In genomic region chr20:62956387-62957135, GRCh38 we compare ENCODE assay signal across 1 cellular context.
TF ChIP-seq lines count a peak whose summit lies in the region.

No MANE protein-coding gene starts in this region.

TF ChIP-seq in HepG2, 621 proteins besides CTCF, POLR2A, EP300 and RAD21 (continued from another document and continues in another):
- TF ChIP-seq ZNF280B (CRISPR knock-in tag; IDR thresholded peaks at IDR 0.05; ENCODE audit: borderline replicate concordance) (0 out of 2 replicates have a peak, but pooled peaks have one; percentile 15), PAWR (CRISPR knock-in tag; IDR thresholded peaks at IDR 0.05; ENCODE audit: borderline replicate concordance) (no peak), ZNF3 (CRISPR knock-in tag; IDR thresholded peaks at IDR 0.05) (no peak), ZNF563 (CRISPR knock-in tag; IDR thresholded peaks at IDR 0.05) (peak; percentile 68; the same call in 1 of the 2 replicates), SNAPC4 (CRISPR knock-in tag; IDR thresholded peaks at IDR 0.05) (no peak), ZNF788 (CRISPR knock-in tag; IDR thresholded peaks at IDR 0.05; ENCODE audit: borderline replicate concordance) (0 out of 2 replicates have a peak, but pooled peaks have one; percentile 12), ZNF747 (CRISPR knock-in tag; IDR thresholded peaks at IDR 0.05; ENCODE audit: borderline replicate concordance) (no peak), CC2D1A (CRISPR knock-in tag; IDR thresholded peaks at IDR 0.05) (no peak), FOSL1 (CRISPR knock-in tag; IDR thresholded peaks at IDR 0.05; ENCODE audit: borderline replicate concordance) (no peak), ZNF121 (CRISPR knock-in tag; IDR thresholded peaks at IDR 0.05) (no peak), KLF6 (CRISPR knock-in tag; IDR thresholded peaks at IDR 0.05) (no peak), DPF2 (CRISPR knock-in tag; IDR thresholded peaks at IDR 0.05; ENCODE audit: borderline replicate concordance, low read depth) (no peak), SRSF4 (IDR thresholded peaks at IDR 0.05; ENCODE audit: low read depth, low read length, poor library complexity, severe bottlenecking) (no peak), MAZ (IDR thresholded peaks at IDR 0.05; ENCODE audit: borderline replicate concordance, low read depth, low read length) (no peak), MAZ (CRISPR knock-in tag; IDR thresholded peaks at IDR 0.05; ENCODE audit: low read depth) (0 out of 2 replicates have a peak, but pooled peaks have one; percentile 44), SP5 (CRISPR knock-in tag; IDR thresholded peaks at IDR 0.05; ENCODE audit: borderline replicate concordance, low read depth) (no peak), ZIK1 (CRISPR knock-in tag; IDR thresholded peaks at IDR 0.05; ENCODE audit: borderline replicate concordance, low read depth) (no peak), ZNF567 (CRISPR knock-in tag; IDR thresholded peaks at IDR 0.05; ENCODE audit: borderline replicate concordance) (no peak), ZNF333 (CRISPR knock-in tag; IDR thresholded peaks at IDR 0.05; ENCODE audit: borderline replicate concordance) (no peak), ZNF644 (CRISPR knock-in tag; IDR thresholded peaks at IDR 0.05; ENCODE audit: low read depth) (no peak), ZNF766 (CRISPR knock-in tag; IDR thresholded peaks at IDR 0.05; ENCODE audit: borderline replicate concordance) (no peak), ZNF773 (CRISPR knock-in tag; IDR thresholded peaks at IDR 0.05; ENCODE audit: borderline replicate concordance) (no peak), ZNF558 (CRISPR knock-in tag; IDR thresholded peaks at IDR 0.05; ENCODE audit: borderline replicate concordance) (no peak), ZZZ3 (CRISPR knock-in tag; IDR thresholded peaks at IDR 0.05; ENCODE audit: borderline replicate concordance) (no peak), TP53 (CRISPR knock-in tag; conservative IDR thresholded peaks at IDR 0.05) (no peak), CCAR2 (optimal IDR thresholded peaks at IDR 0.05; ENCODE audit: low read depth, low read length) (no peak), ZNF337 (CRISPR knock-in tag; IDR thresholded peaks at IDR 0.05; ENCODE audit: borderline replicate concordance, low read depth) (no peak), ZNF550 (CRISPR knock-in tag; IDR thresholded peaks at IDR 0.05; ENCODE audit: borderline replicate concordance) (no peak), RBM39 (IDR thresholded peaks at IDR 0.05; ENCODE audit: low read depth, low read length, poor library complexity, severe bottlenecking) (no peak), BCL6 (CRISPR knock-in tag; IDR thresholded peaks at IDR 0.05) (no peak), ZNF816 (CRISPR knock-in tag; IDR thresholded peaks at IDR 0.05; ENCODE audit: borderline replicate concordance) (no peak), ZNF614 (CRISPR knock-in tag; IDR thresholded peaks at IDR 0.05; ENCODE audit: borderline replicate concordance) (no peak), SRSF1 (optimal IDR thresholded peaks at IDR 0.05; ENCODE audit: low read depth, low read length) (no peak), ZSCAN29 (CRISPR knock-in tag; conservative IDR thresholded peaks at IDR 0.05) (no peak), ZNF556 (CRISPR knock-in tag; IDR thresholded peaks at IDR 0.05; ENCODE audit: borderline replicate concordance) (no peak; the same call in 1 of the 2 replicates), CCDC6 (CRISPR knock-in tag; IDR thresholded peaks at IDR 0.05) (no peak), RFX3 (CRISPR knock-in tag; IDR thresholded peaks at IDR 0.05) (no peak), TBX2 (CRISPR knock-in tag; IDR thresholded peaks at IDR 0.05; ENCODE audit: borderline replicate concordance) (no peak), ZNF17 (CRISPR knock-in tag; IDR thresholded peaks at IDR 0.05) (no peak)
- TF ChIP-seq, protein P1, sequence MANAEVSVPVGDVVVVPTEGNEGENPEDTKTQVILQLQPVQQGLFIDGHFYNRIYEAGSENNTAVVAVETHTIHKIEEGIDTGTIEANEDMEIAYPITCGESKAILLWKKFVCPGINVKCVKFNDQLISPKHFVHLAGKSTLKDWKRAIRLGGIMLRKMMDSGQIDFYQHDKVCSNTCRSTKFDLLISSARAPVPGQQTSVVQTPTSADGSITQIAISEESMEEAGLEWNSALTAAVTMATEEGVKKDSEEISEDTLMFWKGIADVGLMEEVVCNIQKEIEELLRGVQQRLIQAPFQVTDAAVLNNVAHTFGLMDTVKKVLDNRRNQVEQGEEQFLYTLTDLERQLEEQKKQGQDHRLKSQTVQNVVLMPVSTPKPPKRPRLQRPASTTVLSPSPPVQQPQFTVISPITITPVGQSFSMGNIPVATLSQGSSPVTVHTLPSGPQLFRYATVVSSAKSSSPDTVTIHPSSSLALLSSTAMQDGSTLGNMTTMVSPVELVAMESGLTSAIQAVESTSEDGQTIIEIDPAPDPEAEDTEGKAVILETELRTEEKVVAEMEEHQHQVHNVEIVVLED (CRISPR knock-in tag; IDR thresholded peaks at IDR 0.05; ENCODE audit: borderline replicate concordance): no peak
- TF ChIP-seq, protein P2, sequence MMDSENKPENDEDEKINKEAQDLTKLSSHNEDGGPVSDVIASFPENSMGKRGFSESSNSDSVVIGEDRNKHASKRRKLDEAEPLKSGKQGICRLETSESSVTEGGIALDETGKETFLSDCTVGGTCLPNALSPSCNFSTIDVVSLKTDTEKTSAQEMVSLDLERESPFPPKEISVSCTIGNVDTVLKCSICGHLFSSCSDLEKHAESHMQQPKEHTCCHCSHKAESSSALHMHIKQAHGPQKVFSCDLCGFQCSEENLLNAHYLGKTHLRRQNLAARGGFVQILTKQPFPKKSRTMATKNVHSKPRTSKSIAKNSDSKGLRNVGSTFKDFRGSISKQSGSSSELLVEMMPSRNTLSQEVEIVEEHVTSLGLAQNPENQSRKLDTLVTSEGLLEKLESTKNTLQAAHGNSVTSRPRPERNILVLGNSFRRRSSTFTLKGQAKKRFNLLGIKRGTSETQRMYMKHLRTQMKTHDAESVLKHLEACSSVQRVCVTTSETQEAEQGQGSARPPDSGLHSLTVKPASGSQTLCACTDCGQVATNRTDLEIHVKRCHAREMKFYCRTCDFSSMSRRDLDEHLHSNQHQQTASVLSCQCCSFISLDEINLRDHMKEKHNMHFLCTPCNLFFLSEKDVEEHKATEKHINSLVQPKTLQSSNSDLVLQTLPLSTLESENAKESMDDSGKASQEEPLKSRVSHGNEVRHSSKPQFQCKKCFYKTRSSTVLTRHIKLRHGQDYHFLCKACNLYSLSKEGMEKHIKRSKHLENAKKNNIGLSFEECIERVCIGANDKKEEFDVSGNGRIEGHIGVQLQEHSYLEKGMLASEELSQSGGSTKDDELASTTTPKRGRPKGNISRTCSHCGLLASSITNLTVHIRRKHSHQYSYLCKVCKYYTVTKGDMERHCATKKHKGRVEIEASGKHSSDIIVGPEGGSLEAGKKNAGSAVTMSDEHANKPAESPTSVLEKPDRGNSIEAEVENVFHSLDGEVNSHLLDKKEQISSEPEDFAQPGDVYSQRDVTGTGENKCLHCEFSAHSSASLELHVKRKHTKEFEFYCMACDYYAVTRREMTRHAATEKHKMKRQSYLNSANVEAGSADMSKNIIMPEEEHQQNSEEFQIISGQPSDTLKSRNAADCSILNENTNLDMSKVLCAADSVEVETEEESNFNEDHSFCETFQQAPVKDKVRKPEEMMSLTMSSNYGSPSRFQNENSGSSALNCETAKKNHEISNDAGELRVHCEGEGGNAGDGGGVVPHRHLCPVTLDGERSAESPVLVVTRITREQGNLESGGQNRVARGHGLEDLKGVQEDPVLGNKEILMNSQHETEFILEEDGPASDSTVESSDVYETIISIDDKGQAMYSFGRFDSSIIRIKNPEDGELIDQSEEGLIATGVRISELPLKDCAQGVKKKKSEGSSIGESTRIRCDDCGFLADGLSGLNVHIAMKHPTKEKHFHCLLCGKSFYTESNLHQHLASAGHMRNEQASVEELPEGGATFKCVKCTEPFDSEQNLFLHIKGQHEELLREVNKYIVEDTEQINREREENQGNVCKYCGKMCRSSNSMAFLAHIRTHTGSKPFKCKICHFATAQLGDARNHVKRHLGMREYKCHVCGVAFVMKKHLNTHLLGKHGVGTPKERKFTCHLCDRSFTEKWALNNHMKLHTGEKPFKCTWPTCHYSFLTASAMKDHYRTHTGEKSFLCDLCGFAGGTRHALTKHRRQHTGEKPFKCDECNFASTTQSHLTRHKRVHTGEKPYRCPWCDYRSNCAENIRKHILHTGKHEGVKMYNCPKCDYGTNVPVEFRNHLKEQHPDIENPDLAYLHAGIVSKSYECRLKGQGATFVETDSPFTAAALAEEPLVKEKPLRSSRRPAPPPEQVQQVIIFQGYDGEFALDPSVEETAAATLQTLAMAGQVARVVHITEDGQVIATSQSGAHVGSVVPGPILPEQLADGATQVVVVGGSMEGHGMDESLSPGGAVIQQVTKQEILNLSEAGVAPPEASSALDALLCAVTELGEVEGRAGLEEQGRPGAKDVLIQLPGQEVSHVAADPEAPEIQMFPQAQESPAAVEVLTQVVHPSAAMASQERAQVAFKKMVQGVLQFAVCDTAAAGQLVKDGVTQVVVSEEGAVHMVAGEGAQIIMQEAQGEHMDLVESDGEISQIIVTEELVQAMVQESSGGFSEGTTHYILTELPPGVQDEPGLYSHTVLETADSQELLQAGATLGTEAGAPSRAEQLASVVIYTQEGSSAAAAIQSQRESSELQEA (CRISPR knock-in tag; IDR thresholded peaks at IDR 0.05; ENCODE audit: not compliant biosample characterization): peak; percentile 8
- TF ChIP-seq, protein P3, sequence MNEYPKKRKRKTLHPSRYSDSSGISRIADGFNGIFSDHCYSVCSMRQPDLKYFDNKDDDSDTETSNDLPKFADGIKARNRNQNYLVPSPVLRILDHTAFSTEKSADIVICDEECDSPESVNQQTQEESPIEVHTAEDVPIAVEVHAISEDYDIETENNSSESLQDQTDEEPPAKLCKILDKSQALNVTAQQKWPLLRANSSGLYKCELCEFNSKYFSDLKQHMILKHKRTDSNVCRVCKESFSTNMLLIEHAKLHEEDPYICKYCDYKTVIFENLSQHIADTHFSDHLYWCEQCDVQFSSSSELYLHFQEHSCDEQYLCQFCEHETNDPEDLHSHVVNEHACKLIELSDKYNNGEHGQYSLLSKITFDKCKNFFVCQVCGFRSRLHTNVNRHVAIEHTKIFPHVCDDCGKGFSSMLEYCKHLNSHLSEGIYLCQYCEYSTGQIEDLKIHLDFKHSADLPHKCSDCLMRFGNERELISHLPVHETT (CRISPR knock-in tag; conservative IDR thresholded peaks at IDR 0.05): no peak
- TF ChIP-seq, protein P4, sequence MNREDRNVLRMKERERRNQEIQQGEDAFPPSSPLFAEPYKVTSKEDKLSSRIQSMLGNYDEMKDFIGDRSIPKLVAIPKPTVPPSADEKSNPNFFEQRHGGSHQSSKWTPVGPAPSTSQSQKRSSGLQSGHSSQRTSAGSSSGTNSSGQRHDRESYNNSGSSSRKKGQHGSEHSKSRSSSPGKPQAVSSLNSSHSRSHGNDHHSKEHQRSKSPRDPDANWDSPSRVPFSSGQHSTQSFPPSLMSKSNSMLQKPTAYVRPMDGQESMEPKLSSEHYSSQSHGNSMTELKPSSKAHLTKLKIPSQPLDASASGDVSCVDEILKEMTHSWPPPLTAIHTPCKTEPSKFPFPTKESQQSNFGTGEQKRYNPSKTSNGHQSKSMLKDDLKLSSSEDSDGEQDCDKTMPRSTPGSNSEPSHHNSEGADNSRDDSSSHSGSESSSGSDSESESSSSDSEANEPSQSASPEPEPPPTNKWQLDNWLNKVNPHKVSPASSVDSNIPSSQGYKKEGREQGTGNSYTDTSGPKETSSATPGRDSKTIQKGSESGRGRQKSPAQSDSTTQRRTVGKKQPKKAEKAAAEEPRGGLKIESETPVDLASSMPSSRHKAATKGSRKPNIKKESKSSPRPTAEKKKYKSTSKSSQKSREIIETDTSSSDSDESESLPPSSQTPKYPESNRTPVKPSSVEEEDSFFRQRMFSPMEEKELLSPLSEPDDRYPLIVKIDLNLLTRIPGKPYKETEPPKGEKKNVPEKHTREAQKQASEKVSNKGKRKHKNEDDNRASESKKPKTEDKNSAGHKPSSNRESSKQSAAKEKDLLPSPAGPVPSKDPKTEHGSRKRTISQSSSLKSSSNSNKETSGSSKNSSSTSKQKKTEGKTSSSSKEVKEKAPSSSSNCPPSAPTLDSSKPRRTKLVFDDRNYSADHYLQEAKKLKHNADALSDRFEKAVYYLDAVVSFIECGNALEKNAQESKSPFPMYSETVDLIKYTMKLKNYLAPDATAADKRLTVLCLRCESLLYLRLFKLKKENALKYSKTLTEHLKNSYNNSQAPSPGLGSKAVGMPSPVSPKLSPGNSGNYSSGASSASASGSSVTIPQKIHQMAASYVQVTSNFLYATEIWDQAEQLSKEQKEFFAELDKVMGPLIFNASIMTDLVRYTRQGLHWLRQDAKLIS (CRISPR knock-in tag; IDR thresholded peaks at IDR 0.05): no peak
